In the genomic region with DNA sequence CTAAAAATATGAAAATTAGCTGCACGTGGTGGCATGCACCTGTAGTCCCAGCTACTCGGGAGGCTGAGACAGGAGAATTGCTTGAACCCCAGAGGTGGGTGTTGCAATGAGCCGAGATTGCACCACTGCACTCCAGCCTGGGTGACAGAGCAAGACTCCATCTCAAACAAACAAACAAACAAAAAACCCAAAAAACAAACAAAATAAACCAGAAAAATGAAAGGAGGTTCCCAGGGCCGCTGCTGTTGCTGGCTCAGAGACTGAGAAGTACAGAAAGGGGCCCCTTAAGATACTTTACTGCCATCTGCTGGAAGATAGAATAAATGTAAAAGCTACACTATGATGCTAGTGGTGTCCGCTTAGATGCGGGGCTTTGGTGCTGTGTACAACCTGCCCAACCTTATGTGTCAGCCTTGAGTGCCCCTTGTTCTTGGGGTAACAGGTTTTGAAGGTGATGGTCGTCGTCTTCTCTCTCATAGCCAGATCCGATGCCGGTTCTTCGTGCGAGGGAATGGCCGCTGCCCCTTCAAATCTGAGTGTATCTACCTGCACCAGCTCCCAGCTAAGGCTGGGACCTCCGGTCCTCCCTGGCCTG, we compare ENCODE assay signal across 9 cellular contexts. TPM values are rescaled to one million over a fixed set of nuclear protein-coding genes. Genes with fewer than 3 reads are reported as not detected.
DNase-seq lines count a peak whose midpoint lies in the region; ATAC-seq, FAIRE-seq and TF ChIP-seq lines count a peak whose summit lies in the region.
"Had no signal": no experiment of that assay in that cellular context is flagged by ENCODE, and none has a peak within 500 bp of the region (broad histone marks: within the 10 kb centered on the region; RNA-seq: fewer than 3 reads in every experiment).

No MANE protein-coding gene starts in this region.

- no peaks in the 10 kb centered on the region for H3K36me3 Mint-ChIP-seq in memory B cell

- H3K27me3 Mint-ChIP-seq in memory B cell = no peaks in the 10 kb centered on the region

- 30 to 35% methylated on average over 10 to 14 of the region's 14 CpGs for WGBS in transverse colon (ENCODE audit: low coverage in 1 of 2), 2 donors

- no peak overlapping the region for H3K27ac ChIP-seq in HCT116 (ENCODE audit: low read depth, low read length)
- no peak overlapping the region for H3K27ac ChIP-seq in transverse colon
- H3K27ac ChIP-seq: SJSA1 had no signal

- no peak for TF ChIP-seq EP300 in transverse colon (IDR thresholded peaks at IDR 0.05; ENCODE audit: low read depth)

- H4K20me1 ChIP-seq in HCT116 (ENCODE audit: insufficient read depth) = no peaks in the 10 kb centered on the region

- no TSS peak for BruUV-seq in HCT116 (replicated peaks; lab: Mats Ljungman, UMichigan)

- no peak overlapping the region for H3K9ac ChIP-seq in HCT116 (ENCODE audit: low read length)

- intact Hi-C loops in HCT116 (cut with micrococcal nuclease) = loop anchor here (1.0 kb wide), 2 partner anchors 107 to 152 kb away; a partner anchor contains a TSS
- intact Hi-C loops in transverse colon (cut with DNase I; ENCODE audit: low total_unique reads) = no loop called here

- ATAC-seq in HCT116 (peak; percentile 68), memory B cell (ENCODE audit: low read depth) (peak; percentile 67), GM21367 (IDR thresholded peaks at IDR 0.05; ENCODE audit: unreplicated experiment) (no peak)

- RAD21 ChIA-PET in HCT116 (lab: Charles Lee; ENCODE audit: low non-redundant PET in 1 of 2, low total read pairs in 2 of 2, uncharacterized antibody in 2 of 2, unreplicated experiment in 2 of 2) = interaction anchor here (0.6 to 1.6 kb wide), 9 partner anchors 73 to 154 kb away, joined by 3 to 30 read pairs (median 4); a partner anchor contains a TSS

- POLR2A ChIA-PET in HCT116 (lab: Charles Lee) = interaction anchor here (0.6 to 1.5 kb wide), 3 partner anchors 23 to 108 kb away, joined by 3 to 17 read pairs (median 4); a partner anchor contains a TSS

- no peaks in the 10 kb centered on the region for H3K9me2 ChIP-seq in HCT116 (ENCODE audit: insufficient read depth)

- DNase-seq in DMS114 treated with DMSO at 0.1 percent for 48 hours (lab: John Stamatoyannopoulos, UW; ENCODE audit: unreplicated experiment) (peak; percentile 93), HCT116 (ENCODE audit: low read depth, low spot score) (no peak), NCI-H2107 (lab: John Stamatoyannopoulos, UW) (peak; percentile 18), dermis blood vessel endothelial cell (peak; percentile 79), memory B cell (ENCODE audit: low spot score in 2 of 2) (peak in 1 of 2 donors; percentile 71), transverse colon (no peak)

- peak; percentile 98 for TF ChIP-seq RAD21 in HCT116 (IDR thresholded peaks at IDR 0.05; ENCODE audit: low read depth)

- TF ChIP-seq POLR2A in HCT116 (IDR thresholded peaks at IDR 0.05; ENCODE audit: borderline replicate concordance, extremely low read depth, insufficient read depth, insufficient read length) (no peak), transverse colon (IDR thresholded peaks at IDR 0.05) (no peak)

- no peaks in the 10 kb centered on the region for H3K9me3 ChIP-seq in HCT116 (ENCODE audit: control insufficient read depth in 1 of 2, insufficient read depth in 1 of 2, low read depth in 1 of 2, low read length in 2 of 2)
- H3K9me3 ChIP-seq in transverse colon = no peaks in the 10 kb centered on the region
- H3K9me3 ChIP-seq: SJSA1 had no signal

- H3K4me3 Mint-ChIP-seq in memory B cell = no peak overlapping the region

- in situ Hi-C loops in transverse colon (cut with MboI; ENCODE audit: low pct_ligation_motif_present in 1 of 4, low pct_unique_long_range_greater_than_20kb in 1 of 4, low sequenced_read_pairs in 3 of 4) = loop anchor here in 3 of 4 donors (10.0 to 25.0 kb wide), 2 partner anchors 105 to 137 kb away; a partner anchor contains a TSS

- H3K4me1 ChIP-seq in HCT116 (ENCODE audit: control insufficient read depth in 1 of 2, insufficient read depth in 2 of 2, low read length in 2 of 2) = peaks cover 13 to 28% of the 10 kb centered on the region in 2 experiments; a peak in 3 of 4 replicates
- peaks cover 9 to 21% (median 16%) of the 10 kb centered on the region in 4 donors for H3K4me1 ChIP-seq in transverse colon

- H2AFZ ChIP-seq in HCT116 (ENCODE audit: low read depth, low read length, poor library complexity, severe bottlenecking) = peak overlapping the region; percentile 58

- FAIRE-seq in TTC549 (lab: Jason Lieb, UNC) = peak; percentile 37

- no peaks in the 10 kb centered on the region for H3K79me2 ChIP-seq in HCT116 (ENCODE audit: insufficient read depth, low read length)

- H3K36me3 ChIP-seq in HCT116 (ENCODE audit: control insufficient read depth in 1 of 2, insufficient read depth in 2 of 2, low read length in 2 of 2) (no peaks in the 10 kb centered on the region), transverse colon (no peaks in the 10 kb centered on the region)

- TF ChIP-seq CTCF in HCT116 (IDR thresholded peaks at IDR 0.05 in 2 of 3, conservative IDR thresholded peaks at IDR 0.05 in 1 of 3; ENCODE audit: borderline replicate concordance in 1 of 3, insufficient read depth in 1 of 3, low read depth in 2 of 3, low read length in 2 of 3) = peak; percentile 61 to 96 (median 66)
- peak; percentile 72 to 83 (median 79) for TF ChIP-seq CTCF in transverse colon (IDR thresholded peaks at IDR 0.05)

- H3K4me3 ChIP-seq in HCT116 (replicated peaks in 1 of 2; ENCODE audit: low read depth in 1 of 2, low read length in 2 of 2) (no peak overlapping the region), transverse colon (no peak overlapping the region)
- H3K4me3 ChIP-seq: SJSA1 had no signal

- H3K9me3 Mint-ChIP-seq in memory B cell = no peaks in the 10 kb centered on the region

- peak overlapping the region; percentile 55 for H3K27ac Mint-ChIP-seq in memory B cell

- no peaks in the 10 kb centered on the region for H3K27me3 ChIP-seq in HCT116 (ENCODE audit: insufficient read depth, low read length)
- H3K27me3 ChIP-seq in transverse colon = no peaks in the 10 kb centered on the region
- H3K27me3 ChIP-seq: SJSA1 had no signal

- CTCF ChIA-PET in HCT116 (lab: Charles Lee) = interaction anchor here (0.6 to 6.8 kb wide), 20 partner anchors 9 to 505 kb away, joined by 3 to 120 read pairs (median 4); a partner anchor contains a TSS

- peaks cover 20% of the 10 kb centered on the region for H3K4me1 Mint-ChIP-seq in memory B cell

- H3K4me2 ChIP-seq in HCT116 (ENCODE audit: low read length) = peak overlapping the region; percentile 30

TF ChIP-seq in HCT116, 20 proteins besides CTCF, POLR2A, EP300 and RAD21:
- TF ChIP-seq SIN3A (IDR thresholded peaks at IDR 0.05; ENCODE audit: low read depth) (no peak), EGR1 (IDR thresholded peaks at IDR 0.05; ENCODE audit: low read depth) (no peak), SRF (IDR thresholded peaks at IDR 0.05; ENCODE audit: low read depth) (no peak), JUND (IDR thresholded peaks at IDR 0.05) (no peak), POLR2AphosphoS5 (IDR thresholded peaks at IDR 0.05; ENCODE audit: low read depth, low read length) (no peak), ZNF274 (IDR thresholded peaks at IDR 0.05; ENCODE audit: low read depth, low read length) (no peak), CEBPB (IDR thresholded peaks at IDR 0.05; ENCODE audit: low read depth) (no peak), SP1 (IDR thresholded peaks at IDR 0.05; ENCODE audit: low read depth) (no peak), YY1 (IDR thresholded peaks at IDR 0.05; ENCODE audit: extremely low read depth, insufficient replicate concordance, low read depth, low read length) (no peak)
- TF ChIP-seq, protein P1, sequence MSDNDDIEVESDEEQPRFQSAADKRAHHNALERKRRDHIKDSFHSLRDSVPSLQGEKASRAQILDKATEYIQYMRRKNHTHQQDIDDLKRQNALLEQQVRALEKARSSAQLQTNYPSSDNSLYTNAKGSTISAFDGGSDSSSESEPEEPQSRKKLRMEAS (IDR thresholded peaks at IDR 0.05) = no peak
- TF ChIP-seq, protein P2, sequence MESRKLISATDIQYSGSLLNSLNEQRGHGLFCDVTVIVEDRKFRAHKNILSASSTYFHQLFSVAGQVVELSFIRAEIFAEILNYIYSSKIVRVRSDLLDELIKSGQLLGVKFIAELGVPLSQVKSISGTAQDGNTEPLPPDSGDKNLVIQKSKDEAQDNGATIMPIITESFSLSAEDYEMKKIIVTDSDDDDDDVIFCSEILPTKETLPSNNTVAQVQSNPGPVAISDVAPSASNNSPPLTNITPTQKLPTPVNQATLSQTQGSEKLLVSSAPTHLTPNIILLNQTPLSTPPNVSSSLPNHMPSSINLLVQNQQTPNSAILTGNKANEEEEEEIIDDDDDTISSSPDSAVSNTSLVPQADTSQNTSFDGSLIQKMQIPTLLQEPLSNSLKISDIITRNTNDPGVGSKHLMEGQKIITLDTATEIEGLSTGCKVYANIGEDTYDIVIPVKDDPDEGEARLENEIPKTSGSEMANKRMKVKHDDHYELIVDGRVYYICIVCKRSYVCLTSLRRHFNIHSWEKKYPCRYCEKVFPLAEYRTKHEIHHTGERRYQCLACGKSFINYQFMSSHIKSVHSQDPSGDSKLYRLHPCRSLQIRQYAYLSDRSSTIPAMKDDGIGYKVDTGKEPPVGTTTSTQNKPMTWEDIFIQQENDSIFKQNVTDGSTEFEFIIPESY (IDR thresholded peaks at IDR 0.05; ENCODE audit: extremely low read depth, insufficient replicate concordance, low read length) = no peak

RNA-seq across cellular contexts. Expression of a gene that starts 2.8 kb away (rescaled TPM):
- total RNA-seq in HCT116 (2021; ENCODE audit: unreplicated experiment) (16.1 TPM), dermis blood vessel endothelial cell (14.5 and 18.0 TPM in 2 replicates), transverse colon (10 to 100 TPM in 1 of 4 donors, 1 to 10 TPM in 2, under 1 TPM in 1; 0.75 to 30.8 (median 3.8) TPM)
- 7.3 and 9.1 TPM in 2 replicates for polyA plus RNA-seq in HCT116 (2012)

RNA-seq across cellular contexts. Expression of a gene that starts 18.8 kb away (rescaled TPM):
- total RNA-seq in HCT116 (2021; ENCODE audit: unreplicated experiment) (1,981 TPM), dermis blood vessel endothelial cell (1,962 and 2,039 TPM in 2 replicates), transverse colon (100 to 1,000 TPM; 323 to 991 (median 649) TPM)
- 2,739 and 2,996 TPM in 2 replicates for polyA plus RNA-seq in HCT116 (2012)

RNA-seq across cellular contexts. Expression of a gene that starts 47.5 kb away (rescaled TPM):
- total RNA-seq in HCT116 (2021; ENCODE audit: unreplicated experiment) (21.8 TPM), dermis blood vessel endothelial cell (0.33 and 0.68 TPM in 2 replicates), transverse colon (10 to 100 TPM; 23.0 to 67.7 (median 25.3) TPM)
- 20.5 and 20.9 TPM in 2 replicates for polyA plus RNA-seq in HCT116 (2012)

Comparison
In these comparisons a context has a peak if more than half of its experiments do, and no peak if none do; other contexts are left out.
1. DNase-seq: peak in DMS114 treated with DMSO at 0.1 percent for 48 hours (single experiment), NCI-H2107 (single experiment) and dermis blood vessel endothelial cell (single experiment); none in HCT116 (single experiment) and transverse colon (single experiment).
2. RNA of a gene that starts 47.5 kb away (total RNA-seq): 23.0 to 67.7 TPM in transverse colon and 21.8 TPM in HCT116 (single experiment); 0.33 to 0.68 TPM in dermis blood vessel endothelial cell; every median in the first group is over 10 times any median in the second.